In genomic region chr19:41918095-41918494, GRCh38 we compare ENCODE assay signal across 1 cellular context.
TF ChIP-seq lines count a peak whose summit lies in the region.

No MANE protein-coding gene starts in this region.

TF ChIP-seq in HepG2, 621 proteins besides CTCF, POLR2A, EP300 and RAD21:
- no peak for TF ChIP-seq ZNF503 (CRISPR knock-in tag; IDR thresholded peaks at IDR 0.05)
- 0 out of 2 replicates have a peak, but pooled peaks have one; percentile 40 for TF ChIP-seq ZNF646 (CRISPR knock-in tag; IDR thresholded peaks at IDR 0.05)
